8 cellular contexts compared by ENCODE assay signal in the genomic region with DNA sequence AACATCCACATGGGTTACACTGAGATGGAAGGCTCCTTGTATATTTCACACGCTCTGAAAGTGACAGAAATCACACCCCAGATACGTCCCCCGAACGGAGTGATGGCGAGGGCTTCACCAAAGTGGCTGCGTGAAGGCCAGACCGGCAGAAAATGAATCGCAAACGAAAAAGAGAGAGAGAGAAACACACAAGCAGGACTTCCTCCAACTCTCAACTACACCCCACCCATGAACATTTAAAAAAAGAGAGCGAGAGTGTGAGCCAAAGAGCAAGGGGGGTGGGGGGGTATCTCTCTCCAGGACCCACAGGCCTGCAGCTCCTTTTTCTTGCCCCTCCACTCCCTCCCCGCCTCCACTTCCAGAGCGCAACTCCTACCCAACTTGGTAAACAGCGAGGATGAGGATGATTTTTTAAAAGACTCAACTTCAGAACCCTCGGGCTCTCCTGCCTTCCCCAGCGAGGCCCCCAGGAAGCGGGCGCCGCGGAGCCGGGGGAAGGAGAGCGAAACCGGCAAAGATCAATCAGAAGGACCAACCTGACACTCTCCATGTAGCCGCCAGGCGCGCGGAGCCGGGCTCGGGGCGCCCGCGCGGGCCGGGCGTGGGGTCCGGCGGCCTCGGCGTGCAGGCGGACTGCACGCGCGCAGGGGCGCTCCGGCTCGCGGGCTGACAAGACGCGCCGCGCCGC.
DNase-seq lines count a peak whose midpoint lies in the region; ATAC-seq, FAIRE-seq and TF ChIP-seq lines count a peak whose summit lies in the region.

No MANE protein-coding gene starts in this region.

- H3K27ac ChIP-seq in astrocyte (ENCODE audit: low read depth, low read length) (peak overlapping the region; percentile 98), iPS DF 6.9 (ENCODE audit: low read length) (no peak overlapping the region)

- WGBS in iPS DF 6.9 (ENCODE audit: insufficient coverage, insufficient read length): no CpG with 5 or more reads among the region's 51 CpGs

- POLR2A ChIA-PET in T-cell (lab: Charles Lee): interaction anchor here in 1 of 2 donors (0.6 to 1.2 kb wide), 2 partner anchors 14 to 16 kb away, joined by 3 to 4 read pairs; no protein-coding TSS in a partner anchor

- H3K27ac Mint-ChIP-seq in T-cell: no peak overlapping the region
- H3K27ac Mint-ChIP-seq in astrocyte (ENCODE audit: unreplicated experiment): no peak overlapping the region

- H3K36me3 Mint-ChIP-seq in T-cell (no peaks in the 10 kb centered on the region), astrocyte (ENCODE audit: low read depth, unreplicated experiment) (no peaks in the 10 kb centered on the region)

- no peak overlapping the region for H2AFZ ChIP-seq in astrocyte (ENCODE audit: low read depth, low read length)

- CTCF ChIA-PET in T-cell (lab: Charles Lee): interaction anchor here in 1 of 2 donors (0.8 to 1.0 kb wide), 2 partner anchors 32 to 42 kb away, joined by 3 to 4 read pairs; no protein-coding TSS in a partner anchor

- H3K9me3 Mint-ChIP-seq in T-cell: no peaks in the 10 kb centered on the region
- H3K9me3 Mint-ChIP-seq in astrocyte (ENCODE audit: unreplicated experiment): no peaks in the 10 kb centered on the region

- peaks cover 12% of the 10 kb centered on the region for H4K20me1 ChIP-seq in astrocyte (ENCODE audit: insufficient read depth, low read length)

- H3K27me3 ChIP-seq in astrocyte (ENCODE audit: insufficient read depth, low read length): no peaks in the 10 kb centered on the region
- peaks cover 3% of the 10 kb centered on the region; the same call in 1 of the 2 replicates for H3K27me3 ChIP-seq in iPS DF 6.9 (ENCODE audit: control insufficient read depth, insufficient read depth, low read length)

- H3K9ac ChIP-seq in astrocyte (ENCODE audit: low read length): peak overlapping the region; percentile 98

- no peaks in the 10 kb centered on the region for H3K9me3 ChIP-seq in astrocyte (ENCODE audit: insufficient read depth, low read depth, low read length)
- H3K9me3 ChIP-seq in iPS DF 6.9 (ENCODE audit: control insufficient read depth, insufficient read depth, low read length): no peaks in the 10 kb centered on the region

- no peak for TF ChIP-seq CTCF in astrocyte (IDR thresholded peaks at IDR 0.05; ENCODE audit: insufficient read depth, low read depth, low read length)

- no peak overlapping the region for H3K4me3 Mint-ChIP-seq in T-cell
- no peak overlapping the region for H3K4me3 Mint-ChIP-seq in astrocyte (ENCODE audit: unreplicated experiment)

- H3K79me2 ChIP-seq in astrocyte (ENCODE audit: insufficient read depth, low read length): peaks cover 95% of the 10 kb centered on the region

- H3K4me1 ChIP-seq in astrocyte (ENCODE audit: insufficient read depth, low read length) (peaks cover 38% of the 10 kb centered on the region), iPS DF 6.9 (ENCODE audit: control insufficient read depth, insufficient read depth, low read length) (peaks cover 3% of the 10 kb centered on the region; the same call in 1 of the 2 replicates)

- H3K36me3 ChIP-seq in astrocyte (ENCODE audit: insufficient read depth, low read length) (no peaks in the 10 kb centered on the region), iPS DF 6.9 (ENCODE audit: control insufficient read depth, insufficient read depth, low read length) (no peaks in the 10 kb centered on the region)

- H3K27me3 Mint-ChIP-seq in T-cell (no peaks in the 10 kb centered on the region), astrocyte (ENCODE audit: low read depth, unreplicated experiment) (no peaks in the 10 kb centered on the region)

- peak; percentile 20 for DNase-seq in NCI-H2029 (lab: John Stamatoyannopoulos, UW)
- DNase-seq in NCI-H2029 treated with DMSO at 0.1 percent for 48 hours (lab: John Stamatoyannopoulos, UW): no peak
- DNase-seq in T-cell: peak; percentile 54 to 82 (median 67)
- peak; percentile 66 for DNase-seq in astrocyte (ENCODE audit: low read depth)
- DNase-seq in iPS DF 6.9 (ENCODE audit: low read depth, low spot score): no peak
- peak; percentile 69 for DNase-seq in sciatic nerve (ENCODE audit: low spot score)

- H3K4me2 ChIP-seq in astrocyte (ENCODE audit: low read length): peak overlapping the region; percentile 97

- ATAC-seq in HG03378 (IDR thresholded peaks at IDR 0.05; ENCODE audit: unreplicated experiment) (peak; percentile 43), T-cell (replicated peaks in 1 of 4) (peak; percentile 58 to 63 (median 60)), sciatic nerve (peak; percentile 61), GM18868 (IDR thresholded peaks at IDR 0.05; ENCODE audit: unreplicated experiment) (no peak)

- peaks cover 36 to 67% (median 66%) of the 10 kb centered on the region in 3 donors for H3K4me1 Mint-ChIP-seq in T-cell
- peaks cover 46% of the 10 kb centered on the region for H3K4me1 Mint-ChIP-seq in astrocyte (ENCODE audit: low read depth, unreplicated experiment)

- intact Hi-C loops in sciatic nerve (cut with DNase I): no loop called here

- FAIRE-seq in astrocyte (lab: Jason Lieb, UNC): no peak

- H3K4me3 ChIP-seq in astrocyte (ENCODE audit: insufficient read depth, low read depth, low read length) (peak overlapping the region; percentile 95), iPS DF 6.9 (ENCODE audit: low read length) (peak overlapping the region; percentile 35; the same call in 1 of the 2 replicates)

Comparison
In these comparisons a context has a peak if more than half of its experiments do, and no peak if none do; other contexts are left out.
1. DNase-seq: peak in NCI-H2029 (single experiment), T-cell (34 of 34), astrocyte (single experiment) and sciatic nerve (single experiment); none in NCI-H2029 treated with DMSO at 0.1 percent for 48 hours (single experiment) and iPS DF 6.9 (single experiment).